Comparison of ENCODE assay signal across 19 cellular contexts in genomic region chr6:141203902-141204575, GRCh38.
DNase-seq lines count a peak whose midpoint lies in the region; ATAC-seq and TF ChIP-seq lines count a peak whose summit lies in the region.
"Had no signal": no experiment of that assay in that cellular context is flagged by ENCODE, and none has a peak within 500 bp of the region (broad histone marks: within the 10 kb centered on the region; RNA-seq: fewer than 3 reads in every experiment).

No MANE protein-coding gene starts in this region.

- H3K9me3 Mint-ChIP-seq in MCF 10A (ENCODE audit: unreplicated experiment), result no peaks in the 10 kb centered on the region
- H3K9me3 Mint-ChIP-seq in naive thymus-derived CD8-positive, alpha-beta T cell, result peaks cover 0 to 3% (median 0%) of the 10 kb centered on the region in 9 donors
- H3K9me3 Mint-ChIP-seq: central memory CD8-positive, alpha-beta T cell had no signal

- intact Hi-C loops in mammary epithelial cell (cut with micrococcal nuclease) (no loop called here), MCF 10A (cut with micrococcal nuclease) (no loop called here)

- no TSS peak for BruUV-seq in mammary epithelial cell (replicated peaks; lab: Mats Ljungman, UMichigan)
- no TSS peak for BruUV-seq in MCF 10A (replicated peaks; lab: Mats Ljungman, UMichigan)

- dilution Hi-C loops in mammary epithelial cell (cut with HindIII; ENCODE audit: low sequenced_read_pairs), result no loop called here

- no peak overlapping the region for H3K27ac ChIP-seq in mammary epithelial cell (ENCODE audit: insufficient read depth, low read depth, low read length)
- H3K27ac ChIP-seq: heart left ventricle, right atrium auricular region, SK-N-MC had no signal

- H3K4me1 Mint-ChIP-seq in MCF 10A (ENCODE audit: insufficient read depth, unreplicated experiment) (no peaks in the 10 kb centered on the region), T-helper 17 cell (no peaks in the 10 kb centered on the region)
- H3K4me1 Mint-ChIP-seq in naive thymus-derived CD8-positive, alpha-beta T cell, result no peaks in the 10 kb centered on the region
- H3K4me1 Mint-ChIP-seq: central memory CD8-positive, alpha-beta T cell; mesothelial cell of epicardium had no signal

- H4K20me1 ChIP-seq in mammary epithelial cell (ENCODE audit: insufficient read depth, low read length), result no peaks in the 10 kb centered on the region

- no peak overlapping the region for H3K4me3 ChIP-seq in mammary epithelial cell (replicated peaks in 1 of 3; ENCODE audit: insufficient read depth in 1 of 3, low read depth in 2 of 3, low read length in 3 of 3)
- H3K4me3 ChIP-seq: heart left ventricle, right atrium auricular region, SK-N-MC had no signal

- no peak overlapping the region for H2AFZ ChIP-seq in mammary epithelial cell (ENCODE audit: low read depth, low read length)

- TF ChIP-seq CTCF in mammary epithelial cell (conservative IDR thresholded peaks at IDR 0.05 in 1 of 2, IDR thresholded peaks at IDR 0.05 in 1 of 2; ENCODE audit: extremely low read depth in 1 of 2, insufficient read depth in 1 of 2, low read depth in 1 of 2, low read length in 2 of 2) (no peak), MCF 10A (IDR thresholded peaks at IDR 0.05; ENCODE audit: unreplicated experiment) (no peak)

- H3K36me3 Mint-ChIP-seq in MCF 10A (ENCODE audit: insufficient read depth, unreplicated experiment) (no peaks in the 10 kb centered on the region), T-helper 17 cell (ENCODE audit: low read depth) (no peaks in the 10 kb centered on the region)
- H3K36me3 Mint-ChIP-seq in naive thymus-derived CD8-positive, alpha-beta T cell, result no peaks in the 10 kb centered on the region
- H3K36me3 Mint-ChIP-seq: activated naive CD8-positive, alpha-beta T cell; mesothelial cell of epicardium had no signal

- WGBS in mammary epithelial cell (ENCODE audit: low coverage, missing lambda C conversion rate), result 78% methylated on average over 4 of the region's 4 CpGs

- no peaks in the 10 kb centered on the region for H3K36me3 ChIP-seq in mammary epithelial cell (ENCODE audit: insufficient read depth, low read length)
- H3K36me3 ChIP-seq: heart left ventricle, right atrium auricular region had no signal

- H3K4me2 ChIP-seq in mammary epithelial cell (ENCODE audit: insufficient read depth, low read depth, low read length), result no peak overlapping the region

- ATAC-seq in T-helper 17 cell, result no peak
- no peak for ATAC-seq in GM19351 (IDR thresholded peaks at IDR 0.05; ENCODE audit: unreplicated experiment)
- ATAC-seq in naive thymus-derived CD8-positive, alpha-beta T cell, result no peak

- H3K27me3 Mint-ChIP-seq in MCF 10A (ENCODE audit: insufficient read depth, unreplicated experiment) (no peaks in the 10 kb centered on the region), T-helper 17 cell (no peaks in the 10 kb centered on the region)
- no peaks in the 10 kb centered on the region for H3K27me3 Mint-ChIP-seq in naive thymus-derived CD8-positive, alpha-beta T cell
- H3K27me3 Mint-ChIP-seq: activated naive CD8-positive, alpha-beta T cell; central memory CD8-positive, alpha-beta T cell had no signal

- POLR2A ChIA-PET in MCF 10A (lab: Yijun Ruan, JAX), result no interaction called here
- POLR2A ChIA-PET in naive thymus-derived CD8-positive, alpha-beta T cell (lab: Charles Lee), result no interaction called here

- no peaks in the 10 kb centered on the region for H3K79me2 ChIP-seq in mammary epithelial cell (ENCODE audit: insufficient read depth, low read length)

- in situ Hi-C loops in mammary epithelial cell (cut with MboI; ENCODE audit: low sequenced_read_pairs in 2 of 2), result no loop called here

- H3K4me3 Mint-ChIP-seq in MCF 10A (ENCODE audit: unreplicated experiment) (no peak overlapping the region), T-helper 17 cell (no peak overlapping the region)
- H3K4me3 Mint-ChIP-seq in naive thymus-derived CD8-positive, alpha-beta T cell, result no peak overlapping the region
- H3K4me3 Mint-ChIP-seq: activated naive CD8-positive, alpha-beta T cell; central memory CD8-positive, alpha-beta T cell; mesothelial cell of epicardium had no signal

- no peak overlapping the region for H3K27ac Mint-ChIP-seq in MCF 10A (ENCODE audit: low read depth, unreplicated experiment)
- no peak overlapping the region for H3K27ac Mint-ChIP-seq in T-helper 17 cell
- H3K27ac Mint-ChIP-seq in naive thymus-derived CD8-positive, alpha-beta T cell, result no peak overlapping the region
- H3K27ac Mint-ChIP-seq: activated naive CD8-positive, alpha-beta T cell; mesothelial cell of epicardium had no signal

- H3K27me3 ChIP-seq in mammary epithelial cell (ENCODE audit: insufficient read depth, low read length), result no peaks in the 10 kb centered on the region
- H3K27me3 ChIP-seq: heart left ventricle, right atrium auricular region had no signal

- H3K9ac ChIP-seq in mammary epithelial cell (ENCODE audit: insufficient read depth, low read length), result no peak overlapping the region

- no peaks in the 10 kb centered on the region for H3K4me1 ChIP-seq in mammary epithelial cell (ENCODE audit: insufficient read depth, low read length)
- H3K4me1 ChIP-seq: right atrium auricular region had no signal

- CTCF ChIA-PET in mammary epithelial cell (lab: Charles Lee; ENCODE audit: low non-redundant PET) (no interaction called here), MCF 10A (lab: Yijun Ruan, JAX) (interaction anchor here (0.5 to 0.6 kb wide), 2 partner anchors 13 to 1537 kb away, joined by 3 read pairs; no protein-coding TSS in a partner anchor)

- H3K9me3 ChIP-seq in mammary epithelial cell (replicated peaks; ENCODE audit: insufficient read depth, low read length) (no peaks in the 10 kb centered on the region), T-helper 17 cell (ENCODE audit: control insufficient read depth, low read length, poor library complexity, severe bottlenecking) (no peaks in the 10 kb centered on the region)
- H3K9me3 ChIP-seq: right atrium auricular region had no signal

- DNase-seq in mammary epithelial cell (peak; percentile 5), MCF 10A (ENCODE audit: unreplicated experiment) (no peak), amniotic epithelial cell (ENCODE audit: low read depth) (peak; percentile 81), fibroblast of the conjunctiva (ENCODE audit: low read depth) (peak; percentile 43), T-helper 17 cell (no peak), LoVo (ENCODE audit: low spot score) (no peak)
- no peak for DNase-seq in naive thymus-derived CD8-positive, alpha-beta T cell
- DNase-seq: activated T-cell treated with anti-CD3 and anti-CD28 coated beads, Interleukin-2, amount 50 U/mL, for 1 hour; heart left ventricle; Kasumi-1; kidney; NCI-H187 treated with DMSO at 0.1 percent for 48 hours; NCI-H526 had no signal

Comparison
In these comparisons a context has a peak if more than half of its experiments do, and no peak if none do; other contexts are left out.
1. DNase-seq: peak in mammary epithelial cell (single experiment), amniotic epithelial cell (single experiment) and fibroblast of the conjunctiva (single experiment); none in MCF 10A (single experiment), T-helper 17 cell (0 of 3), naive thymus-derived CD8-positive, alpha-beta T cell (0 of 10) and LoVo (single experiment).